In the genomic region with DNA sequence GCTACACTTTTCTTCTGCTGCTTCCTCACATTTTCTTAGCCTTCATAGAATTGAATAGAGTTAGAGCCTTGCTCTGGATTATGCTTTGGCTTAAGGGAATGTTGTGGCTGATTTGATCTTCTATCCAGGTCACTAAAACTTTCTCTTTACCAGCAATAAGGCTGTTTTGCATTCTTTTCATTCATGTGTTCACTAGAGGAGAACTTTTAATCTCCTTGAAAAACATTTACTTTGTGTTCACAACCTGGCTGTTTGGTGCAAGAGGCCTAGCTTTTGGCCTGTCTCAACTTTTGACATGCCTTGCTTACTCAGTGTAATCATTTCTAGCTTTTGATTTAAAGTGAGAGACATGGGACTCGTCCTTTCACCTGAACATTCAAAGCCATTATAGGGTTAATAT, we compare ENCODE assay signal across 30 cellular contexts.
"Had no signal": no experiment of that assay in that cellular context is flagged by ENCODE, and none has a peak within 500 bp of the region (broad histone marks: within the 10 kb centered on the region; RNA-seq: fewer than 3 reads in every experiment).

No MANE protein-coding gene starts in this region.

- H3K4me1 ChIP-seq: ascending aorta had no signal

- H3K9me3 ChIP-seq: ascending aorta had no signal

- H3K9me3 Mint-ChIP-seq: activated CD4-positive, alpha-beta memory T cell treated with anti-CD3 and anti-CD28 coated beads for 36 hours; activated CD4-positive, alpha-beta T cell treated with anti-CD3 and anti-CD28 coated beads, Interleukin-2, amount 10 ng/mL, durations not matched to agents 7 days and 5 days; activated naive CD4-positive, alpha-beta T cell treated with anti-CD3 and anti-CD28 coated beads, Interleukin-2, amount 50 U/mL, for 72 hours; activated naive CD8-positive, alpha-beta T cell treated with anti-CD3 and anti-CD28 coated beads, Interleukin-2, amount 50 U/mL, for 24 hours; activated T-cell treated with anti-CD3 and anti-CD28 coated beads, Interleukin-2, amount 50 U/mL, for 4 hours had no signal

- H3K27ac Mint-ChIP-seq: activated CD4-positive, alpha-beta memory T cell treated with anti-CD3 and anti-CD28 coated beads for 36 hours; activated CD4-positive, alpha-beta T cell treated with anti-CD3 and anti-CD28 coated beads, Interleukin-2, amount 10 ng/mL, durations not matched to agents 7 days and 5 days; activated naive CD4-positive, alpha-beta T cell treated with anti-CD3 and anti-CD28 coated beads, Interleukin-2, amount 50 U/mL, for 72 hours; activated naive CD8-positive, alpha-beta T cell treated with anti-CD3 and anti-CD28 coated beads, Interleukin-2, amount 50 U/mL, for 24 hours had no signal

- H3K4me3 Mint-ChIP-seq: activated CD4-positive, alpha-beta memory T cell treated with anti-CD3 and anti-CD28 coated beads for 36 hours; activated CD4-positive, alpha-beta T cell treated with anti-CD3 and anti-CD28 coated beads, Interleukin-2, amount 10 ng/mL, durations not matched to agents 7 days and 5 days; activated naive CD8-positive, alpha-beta T cell treated with anti-CD3 and anti-CD28 coated beads, Interleukin-2, amount 50 U/mL, for 24 hours; activated T-cell treated with anti-CD3 and anti-CD28 coated beads, Interleukin-2, amount 50 U/mL, for 4 hours had no signal

- ATAC-seq: activated naive CD4-positive, alpha-beta T cell treated with anti-CD3 and anti-CD28 coated beads, Interleukin-2, amount 50 U/mL, for 72 hours; activated naive CD8-positive, alpha-beta T cell treated with anti-CD3 and anti-CD28 coated beads, Interleukin-2, amount 50 U/mL, for 24 hours; activated T-cell treated with anti-CD3 and anti-CD28 coated beads, Interleukin-2, amount 50 U/mL, for 4 hours; Panc1; Right ventricle myocardium inferior had no signal

- H3K36me3 ChIP-seq: ascending aorta, brain microvascular endothelial cell, cardiac muscle cell had no signal

- H3K36me3 Mint-ChIP-seq: activated naive CD4-positive, alpha-beta T cell treated with anti-CD3 and anti-CD28 coated beads, Interleukin-2, amount 50 U/mL, for 72 hours had no signal

- H3K27me3 ChIP-seq: ascending aorta, brain microvascular endothelial cell, cardiac muscle cell had no signal

- H3K27ac ChIP-seq: ascending aorta, brain microvascular endothelial cell, cardiac muscle cell, SK-N-MC, VCaP had no signal

- H3K4me1 Mint-ChIP-seq: activated CD4-positive, alpha-beta T cell treated with anti-CD3 and anti-CD28 coated beads, Interleukin-2, amount 10 ng/mL, durations not matched to agents 7 days and 5 days had no signal

- DNase-seq: activated CD4-positive, alpha-beta memory T cell treated with anti-CD3 and anti-CD28 coated beads for 36 hours; activated CD4-positive, alpha-beta T cell treated with anti-CD3 and anti-CD28 coated beads, Interleukin-2, amount 10 ng/mL, durations not matched to agents 7 days and 5 days; activated CD4-positive, CD25-positive, alpha-beta regulatory T cell; activated CD8-positive, alpha-beta memory T cell treated with anti-CD3 and anti-CD28 coated beads for 24 hours; activated effector memory CD4-positive, alpha-beta T cell treated with anti-CD3 and anti-CD28 coated beads, Interleukin-2, amount 50 U/mL, for 16 hours; activated naive CD4-positive, alpha-beta T cell treated with Interleukin-2 at 50 U/mL for 16 hours; activated naive CD8-positive, alpha-beta T cell treated with anti-CD3 and anti-CD28 coated beads, Interleukin-2, amount 50 U/mL, for 24 hours; activated T-cell treated with anti-CD3 and anti-CD28 coated beads, Interleukin-2, amount 50 U/mL, for 4 hours; amniotic stem cell; brain microvascular endothelial cell; KG1; NCI-H1092; NCI-H1417; NCI-H1930; NCI-H2107; NCI-H2171 treated with DMSO at 0.1 percent for 48 hours; NCI-H345; NCI-H510A treated with DMSO at 0.1 percent for 48 hours; NCI-H69; NK-92 treated with Interleukin-12 subunit alpha and Interleukin-12 subunit beta, amount 100 ng/mL, for 24 hours; OCI-M1; RPMI8226; T-helper 1 cell had no signal

- H3K4me3 ChIP-seq: ascending aorta, cardiac muscle cell, SK-N-MC had no signal
